In the genomic region with DNA sequence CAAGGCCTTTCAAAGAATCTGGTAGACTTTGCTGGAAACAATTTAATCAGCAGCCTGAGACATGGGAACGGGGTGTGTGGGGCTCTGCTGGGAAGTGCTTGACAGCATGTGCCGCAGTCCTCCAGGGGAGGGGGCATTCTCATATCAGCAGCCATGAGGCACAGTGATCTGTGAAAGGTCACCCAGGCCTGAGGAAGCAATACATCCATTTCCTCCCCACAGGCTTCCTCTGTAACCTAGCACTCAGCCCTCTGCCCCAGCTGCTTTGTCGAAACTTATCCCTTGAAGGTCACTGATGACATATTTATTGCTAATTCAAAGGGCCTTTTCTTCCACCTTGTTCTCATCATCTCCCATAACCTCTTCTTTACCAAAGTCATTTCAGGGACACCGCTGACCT, we compare ENCODE assay signal across 11 cellular contexts.
DNase-seq lines count a peak whose midpoint lies in the region; ATAC-seq and TF ChIP-seq lines count a peak whose summit lies in the region.
"Had no signal": no experiment of that assay in that cellular context is flagged by ENCODE, and none has a peak within 500 bp of the region (broad histone marks: within the 10 kb centered on the region; RNA-seq: fewer than 3 reads in every experiment).

No MANE protein-coding gene starts in this region.

- peaks cover 5 to 23% of the 10 kb centered on the region in 2 donors for H3K36me3 Mint-ChIP-seq in activated naive CD4-positive, alpha-beta T cell treated with anti-CD3 and anti-CD28 coated beads, Interleukin-2, amount 50 U/mL, for 72 hours
- peaks cover 4% of the 10 kb centered on the region for H3K36me3 Mint-ChIP-seq in stimulated activated naive CD8-positive, alpha-beta T cell treated with anti-CD3 and anti-CD28 coated beads, Interleukin-15, Interleukin-2, amounts not matched to agents 100 ng/mL and 50 ng/mL, for 24 hours (ENCODE audit: low read depth)

- H3K4me3 Mint-ChIP-seq in stimulated activated naive CD8-positive, alpha-beta T cell treated with anti-CD3 and anti-CD28 coated beads, Interleukin-15, Interleukin-2, amounts not matched to agents 100 ng/mL and 50 ng/mL, for 24 hours: peak overlapping the region; percentile 79

- H3K4me3 ChIP-seq in coronary artery (no peak overlapping the region), mammary epithelial cell (replicated peaks in 1 of 3; ENCODE audit: insufficient read depth in 1 of 3, low read depth in 2 of 3, low read length in 3 of 3) (no peak overlapping the region)

- in situ Hi-C loops in mammary epithelial cell (cut with MboI; ENCODE audit: low sequenced_read_pairs in 2 of 2): no loop called here

- H3K36me3 ChIP-seq in mammary epithelial cell (ENCODE audit: insufficient read depth, low read length): no peaks in the 10 kb centered on the region

- no peak overlapping the region for H2AFZ ChIP-seq in mammary epithelial cell (ENCODE audit: low read depth, low read length)

- CTCF ChIA-PET in mammary epithelial cell (lab: Charles Lee; ENCODE audit: low non-redundant PET): no interaction called here

- no peaks in the 10 kb centered on the region for H3K9me3 ChIP-seq in mammary epithelial cell (replicated peaks; ENCODE audit: insufficient read depth, low read length)
- H3K9me3 ChIP-seq: SK-N-SH had no signal

- peak overlapping the region; percentile 88 to 98 for H3K27ac Mint-ChIP-seq in activated naive CD4-positive, alpha-beta T cell treated with anti-CD3 and anti-CD28 coated beads, Interleukin-2, amount 50 U/mL, for 72 hours
- peak overlapping the region; percentile 96 for H3K27ac Mint-ChIP-seq in stimulated activated naive CD8-positive, alpha-beta T cell treated with anti-CD3 and anti-CD28 coated beads, Interleukin-15, Interleukin-2, amounts not matched to agents 100 ng/mL and 50 ng/mL, for 24 hours

- no peaks in the 10 kb centered on the region for H3K27me3 ChIP-seq in mammary epithelial cell (ENCODE audit: insufficient read depth, low read length)

- H3K4me1 Mint-ChIP-seq in stimulated activated naive CD8-positive, alpha-beta T cell treated with anti-CD3 and anti-CD28 coated beads, Interleukin-15, Interleukin-2, amounts not matched to agents 100 ng/mL and 50 ng/mL, for 24 hours (ENCODE audit: low read depth): peaks cover 89% of the 10 kb centered on the region

- peak in 1 of 2 donors; percentile 65 for DNase-seq in activated naive CD4-positive, alpha-beta T cell treated with anti-CD3 and anti-CD28 coated beads, Interleukin-2, amount 50 U/mL, for 72 hours (ENCODE audit: low spot score in 2 of 2)
- no peak for DNase-seq in activated naive CD4-positive, alpha-beta T cell (lab: John Stamatoyannopoulos, UW)
- peak; percentile 20 for DNase-seq in activated CD8-positive, alpha-beta memory T cell treated with anti-CD3 and anti-CD28 coated beads, Interleukin-2, amount 50 U/mL, for 4 hours
- DNase-seq in EL (no peak), coronary artery (ENCODE audit: low spot score) (no peak), mammary epithelial cell (no peak)
- DNase-seq: NCI-H446 treated with DMSO at 0.1 percent for 48 hours, SK-N-SH had no signal

- H3K9me3 Mint-ChIP-seq in activated naive CD4-positive, alpha-beta T cell treated with anti-CD3 and anti-CD28 coated beads, Interleukin-2, amount 50 U/mL, for 72 hours: peaks cover 4 to 21% of the 10 kb centered on the region in 2 donors
- H3K9me3 Mint-ChIP-seq in stimulated activated naive CD8-positive, alpha-beta T cell treated with anti-CD3 and anti-CD28 coated beads, Interleukin-15, Interleukin-2, amounts not matched to agents 100 ng/mL and 50 ng/mL, for 24 hours: peaks cover 4% of the 10 kb centered on the region

- TF ChIP-seq CTCF in coronary artery (IDR thresholded peaks at IDR 0.05): no peak
- TF ChIP-seq CTCF in mammary epithelial cell (conservative IDR thresholded peaks at IDR 0.05 in 1 of 2, IDR thresholded peaks at IDR 0.05 in 1 of 2; ENCODE audit: extremely low read depth in 1 of 2, insufficient read depth in 1 of 2, low read depth in 1 of 2, low read length in 2 of 2): no peak

- no peak overlapping the region for H3K27ac ChIP-seq in coronary artery
- no peak overlapping the region for H3K27ac ChIP-seq in mammary epithelial cell (ENCODE audit: insufficient read depth, low read depth, low read length)

- H3K9ac ChIP-seq in mammary epithelial cell (ENCODE audit: insufficient read depth, low read length): no peak overlapping the region
- H3K9ac ChIP-seq: SK-N-SH had no signal

- no peaks in the 10 kb centered on the region for H4K20me1 ChIP-seq in mammary epithelial cell (ENCODE audit: insufficient read depth, low read length)

- WGBS in mammary epithelial cell (ENCODE audit: low coverage, missing lambda C conversion rate): 95% methylated on average over 4 of the region's 4 CpGs

- intact Hi-C loops in mammary epithelial cell (cut with micrococcal nuclease): no loop called here

- BruUV-seq in mammary epithelial cell (replicated peaks; lab: Mats Ljungman, UMichigan): no TSS peak

- ATAC-seq in activated naive CD4-positive, alpha-beta T cell treated with anti-CD3 and anti-CD28 coated beads, Interleukin-2, amount 50 U/mL, for 72 hours: peak; percentile 58 to 84
- ATAC-seq in HG02884 (IDR thresholded peaks at IDR 0.05; ENCODE audit: unreplicated experiment): peak; percentile 49
- ATAC-seq: HCT116 had no signal

- no peaks in the 10 kb centered on the region for H3K4me1 ChIP-seq in mammary epithelial cell (ENCODE audit: insufficient read depth, low read length)

- H3K27me3 Mint-ChIP-seq in stimulated activated naive CD8-positive, alpha-beta T cell treated with anti-CD3 and anti-CD28 coated beads, Interleukin-15, Interleukin-2, amounts not matched to agents 100 ng/mL and 50 ng/mL, for 24 hours: no peaks in the 10 kb centered on the region

- no peaks in the 10 kb centered on the region for H3K79me2 ChIP-seq in mammary epithelial cell (ENCODE audit: insufficient read depth, low read length)

- H3K4me2 ChIP-seq in mammary epithelial cell (ENCODE audit: insufficient read depth, low read depth, low read length): no peak overlapping the region
- H3K4me2 ChIP-seq: SK-N-SH had no signal

- dilution Hi-C loops in mammary epithelial cell (cut with HindIII; ENCODE audit: low sequenced_read_pairs): no loop called here
